Comparison of ENCODE assay signal across 1 cellular context in the genomic region with DNA sequence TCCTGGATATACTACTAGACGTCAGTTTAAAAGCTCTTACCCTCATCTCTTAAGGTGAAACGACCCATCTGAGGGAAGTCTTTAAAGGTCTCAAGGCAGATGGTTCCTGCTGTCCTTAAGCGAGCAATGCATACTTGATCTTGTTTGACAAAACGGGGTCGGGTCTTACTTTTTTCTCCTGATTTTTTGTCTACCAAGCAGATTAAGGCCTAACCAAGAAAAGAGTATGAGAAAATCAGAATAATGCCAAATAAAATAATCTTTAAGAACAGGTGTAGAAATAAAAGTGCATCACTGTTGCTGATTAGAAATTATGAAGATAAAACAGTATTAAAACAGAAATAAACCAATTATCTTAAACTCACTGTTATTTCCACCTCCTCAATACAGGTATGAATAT.
TF ChIP-seq lines count a peak whose summit lies in the region.

No MANE protein-coding gene starts in this region.

TF ChIP-seq in A549, 52 proteins besides CTCF, POLR2A, EP300 and RAD21:
- TF ChIP-seq, protein P1, sequence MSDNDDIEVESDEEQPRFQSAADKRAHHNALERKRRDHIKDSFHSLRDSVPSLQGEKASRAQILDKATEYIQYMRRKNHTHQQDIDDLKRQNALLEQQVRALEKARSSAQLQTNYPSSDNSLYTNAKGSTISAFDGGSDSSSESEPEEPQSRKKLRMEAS (IDR thresholded peaks at IDR 0.05): no peak
- TF ChIP-seq POLR2AphosphoS2 (conservative IDR thresholded peaks at IDR 0.05; ENCODE audit: low read length): no peak
- TF ChIP-seq MAZ (IDR thresholded peaks at IDR 0.05; ENCODE audit: borderline replicate concordance, low read depth, low read length): no peak
- no peak for TF ChIP-seq USF2 (IDR thresholded peaks at IDR 0.05)
- TF ChIP-seq MAFK (IDR thresholded peaks at IDR 0.05; ENCODE audit: partially characterized antibody): peak; percentile 51
TF ChIP-seq in A549: peak in this region for 1.
